Comparison of ENCODE assay signal across 24 cellular contexts in genomic region chr3:135260025-135260424, GRCh38.
"Had no signal": no experiment of that assay in that cellular context is flagged by ENCODE, and none has a peak within 500 bp of the region (broad histone marks: within the 10 kb centered on the region; RNA-seq: fewer than 3 reads in every experiment).

No MANE protein-coding gene starts in this region.

- H3K9me3 ChIP-seq: breast epithelium, right atrium auricular region, testis, transverse colon had no signal

- H3K27me3 ChIP-seq: breast epithelium, foreskin keratinocyte, heart right ventricle, right atrium auricular region, testis, transverse colon had no signal

- H3K4me1 Mint-ChIP-seq: activated CD4-positive, alpha-beta memory T cell treated with anti-CD3 and anti-CD28 coated beads, Interleukin-2, amount 10 ng/mL, durations not matched to agents 7 days and 5 days; activated CD4-positive, alpha-beta T cell treated with anti-CD3 and anti-CD28 coated beads, Interleukin-2, amount 10 ng/mL, durations not matched to agents 7 days and 5 days; activated naive CD4-positive, alpha-beta T cell treated with anti-CD3 and anti-CD28 coated beads, Interleukin-2, amount 50 U/mL, for 24 hours; activated naive CD8-positive, alpha-beta T cell treated with anti-CD3 and anti-CD28 coated beads, Interleukin-2, amount 50 U/mL, for 24 hours; naive thymus-derived CD4-positive, alpha-beta T cell; T-helper 17 cell had no signal

- ATAC-seq: activated naive CD8-positive, alpha-beta T cell treated with anti-CD3 and anti-CD28 coated beads, Interleukin-2, amount 50 U/mL, for 24 hours; activated T-cell treated with anti-CD3 and anti-CD28 coated beads, Interleukin-2, amount 50 U/mL, for 4 hours; esophagus mucosa; foreskin keratinocyte; heart right ventricle; left ventricle myocardium superior; naive thymus-derived CD4-positive, alpha-beta T cell; T-helper 17 cell had no signal

- H3K9ac ChIP-seq: parathyroid adenoma had no signal

- H3K4me3 ChIP-seq: breast epithelium, heart right ventricle, right atrium auricular region, testis, transverse colon had no signal

- H3K4me3 Mint-ChIP-seq: activated CD4-positive, alpha-beta memory T cell treated with anti-CD3 and anti-CD28 coated beads, Interleukin-2, amount 10 ng/mL, durations not matched to agents 7 days and 5 days; activated CD4-positive, alpha-beta T cell treated with anti-CD3 and anti-CD28 coated beads, Interleukin-2, amount 10 ng/mL, durations not matched to agents 7 days and 5 days; activated naive CD4-positive, alpha-beta T cell treated with anti-CD3 and anti-CD28 coated beads, Interleukin-2, amount 50 U/mL, for 24 hours; activated naive CD8-positive, alpha-beta T cell treated with anti-CD3 and anti-CD28 coated beads, Interleukin-2, amount 50 U/mL, for 24 hours; activated T-cell treated with anti-CD3 and anti-CD28 coated beads, Interleukin-2, amount 50 U/mL, for 4 hours; naive thymus-derived CD4-positive, alpha-beta T cell; T-helper 17 cell had no signal

- H3K4me1 ChIP-seq: breast epithelium, foreskin keratinocyte, heart right ventricle, parathyroid adenoma, right atrium auricular region, testis, transverse colon had no signal

- DNase-seq: activated CD4-positive, alpha-beta memory T cell treated with anti-CD3 and anti-CD28 coated beads, Interleukin-2, amount 10 ng/mL, durations not matched to agents 7 days and 5 days; activated CD4-positive, alpha-beta T cell treated with anti-CD3 and anti-CD28 coated beads for 1 hour; activated CD4-positive, alpha-beta T cell treated with anti-CD3 and anti-CD28 coated beads, Interleukin-2, amount 10 ng/mL, durations not matched to agents 7 days and 5 days; activated naive CD8-positive, alpha-beta T cell treated with anti-CD3 and anti-CD28 coated beads, Interleukin-2, amount 50 U/mL, for 24 hours; activated T-cell treated with anti-CD3 and anti-CD28 coated beads, Interleukin-2, amount 50 U/mL, for 4 hours; central memory CD4-positive, alpha-beta T cell; foreskin keratinocyte; heart right ventricle; left cardiac atrium; left ventricle myocardium superior; midbrain; naive thymus-derived CD4-positive, alpha-beta T cell; occipital lobe; stimulated activated CD4-positive, alpha-beta T cell treated with anti-CD3 and anti-CD28 coated beads, Interleukin-15, amount 100 ng/mL, for 24 hours; stimulated activated naive CD4-positive, alpha-beta T cell; T-helper 17 cell; testis; transverse colon had no signal

- H3K9me3 Mint-ChIP-seq: activated naive CD4-positive, alpha-beta T cell treated with anti-CD3 and anti-CD28 coated beads, Interleukin-2, amount 50 U/mL, for 24 hours; activated T-cell treated with anti-CD3 and anti-CD28 coated beads, Interleukin-2, amount 50 U/mL, for 4 hours; activated T-helper 2 cell treated with anti-CD3 and anti-CD28 coated beads, Interferon-gamma antibody, Interleukin-2, Interleukin-4, amounts not matched to agents 10 μg/mL and 5 μg/mL and 100 μg/mL, durations not matched to agents 14 hours and 24 hours and 36 hours had no signal

- H3K36me3 ChIP-seq: breast epithelium, heart right ventricle, right atrium auricular region, transverse colon had no signal

- H3K27ac ChIP-seq: breast epithelium, foreskin keratinocyte, heart right ventricle, parathyroid adenoma, right atrium auricular region, testis, transverse colon had no signal

- H3K27me3 Mint-ChIP-seq: activated CD4-positive, alpha-beta memory T cell treated with anti-CD3 and anti-CD28 coated beads, Interleukin-2, amount 10 ng/mL, durations not matched to agents 7 days and 5 days; activated CD4-positive, alpha-beta T cell treated with anti-CD3 and anti-CD28 coated beads, Interleukin-2, amount 10 ng/mL, durations not matched to agents 7 days and 5 days; activated naive CD4-positive, alpha-beta T cell treated with anti-CD3 and anti-CD28 coated beads, Interleukin-2, amount 50 U/mL, for 24 hours; T-helper 17 cell had no signal

- H3K27ac Mint-ChIP-seq: activated CD4-positive, alpha-beta memory T cell treated with anti-CD3 and anti-CD28 coated beads, Interleukin-2, amount 10 ng/mL, durations not matched to agents 7 days and 5 days; activated CD4-positive, alpha-beta T cell treated with anti-CD3 and anti-CD28 coated beads, Interleukin-2, amount 10 ng/mL, durations not matched to agents 7 days and 5 days; activated naive CD4-positive, alpha-beta T cell treated with anti-CD3 and anti-CD28 coated beads, Interleukin-2, amount 50 U/mL, for 24 hours; activated naive CD8-positive, alpha-beta T cell treated with anti-CD3 and anti-CD28 coated beads, Interleukin-2, amount 50 U/mL, for 24 hours; activated T-helper 2 cell treated with anti-CD3 and anti-CD28 coated beads, Interferon-gamma antibody, Interleukin-2, Interleukin-4, amounts not matched to agents 10 μg/mL and 5 μg/mL and 100 μg/mL, durations not matched to agents 14 hours and 24 hours and 36 hours; naive thymus-derived CD4-positive, alpha-beta T cell; T-helper 17 cell had no signal

- H3K36me3 Mint-ChIP-seq: activated naive CD4-positive, alpha-beta T cell treated with anti-CD3 and anti-CD28 coated beads, Interleukin-2, amount 50 U/mL, for 24 hours had no signal
